In genomic region chr1:6711174-6711573, GRCh38 we compare ENCODE assay signal across 6 cellular contexts.
"Had no signal": no experiment of that assay in that cellular context is flagged by ENCODE, and none has a peak within 500 bp of the region (broad histone marks: within the 10 kb centered on the region; RNA-seq: fewer than 3 reads in every experiment).

No MANE protein-coding gene starts in this region.

- FAIRE-seq: HTR-8/SVneo had no signal

- H3K4me2 ChIP-seq: KMS-11 had no signal

- H3K27ac ChIP-seq: HL-60, KMS-11 had no signal

- DNase-seq: IMR-90, KBM-7, KG1 had no signal

- H3K9ac ChIP-seq: KMS-11 had no signal
